ENCODE assay signal across 1 cellular context in the genomic region with DNA sequence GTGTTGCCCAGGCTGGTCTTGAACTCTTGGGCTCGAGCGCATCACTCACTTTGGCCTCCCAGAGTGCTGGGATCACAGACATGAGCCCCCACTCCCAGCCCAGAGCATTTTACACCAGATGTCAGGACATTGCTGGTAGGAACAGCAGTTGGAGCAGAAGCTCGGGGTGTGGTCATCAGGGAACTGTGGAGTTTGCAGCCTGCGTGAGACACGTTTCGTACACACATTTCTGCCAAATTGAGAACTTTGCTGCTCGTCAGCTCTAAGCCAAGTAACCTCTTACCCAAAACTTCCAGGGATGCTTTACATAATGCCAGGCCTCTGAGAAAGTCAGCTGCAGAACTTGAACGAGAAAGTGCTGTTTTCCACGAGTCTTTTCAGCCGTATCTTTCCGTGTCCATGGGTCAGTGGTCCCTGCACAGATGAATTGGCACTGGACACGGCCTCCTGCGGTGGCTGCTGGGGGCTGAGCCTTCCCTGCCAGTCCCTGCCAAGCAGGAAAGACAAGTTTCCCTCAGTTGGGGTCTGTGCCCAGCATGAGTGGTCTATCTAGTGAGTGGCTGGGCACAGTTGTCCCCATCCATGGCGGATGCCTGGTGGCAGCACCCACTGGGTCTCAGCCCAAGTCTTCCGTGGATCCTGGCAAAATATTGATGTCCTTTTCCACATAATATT.
TF ChIP-seq lines count a peak whose summit lies in the region.

No MANE protein-coding gene starts in this region.

TF ChIP-seq in K562, 482 proteins besides CTCF, POLR2A, EP300 and RAD21:
- TF ChIP-seq POLR2B (IDR thresholded peaks at IDR 0.05; ENCODE audit: low read depth, partially characterized antibody) (no peak), RHOXF2B (CRISPR knock-in tag; conservative IDR thresholded peaks at IDR 0.05) (no peak), EGR1 (conservative IDR thresholded peaks at IDR 0.05) (no peak), PHB (CRISPR knock-in tag; IDR thresholded peaks at IDR 0.05) (no peak), POLR2G (IDR thresholded peaks at IDR 0.05; ENCODE audit: low read depth, low read length) (peak; percentile 41; the same call in 1 of the 2 replicates), ZNF76 (CRISPR knock-in tag; IDR thresholded peaks at IDR 0.05; ENCODE audit: borderline replicate concordance) (no peak)
TF ChIP-seq in K562: peak in this region for 1.
